In the genomic region with DNA sequence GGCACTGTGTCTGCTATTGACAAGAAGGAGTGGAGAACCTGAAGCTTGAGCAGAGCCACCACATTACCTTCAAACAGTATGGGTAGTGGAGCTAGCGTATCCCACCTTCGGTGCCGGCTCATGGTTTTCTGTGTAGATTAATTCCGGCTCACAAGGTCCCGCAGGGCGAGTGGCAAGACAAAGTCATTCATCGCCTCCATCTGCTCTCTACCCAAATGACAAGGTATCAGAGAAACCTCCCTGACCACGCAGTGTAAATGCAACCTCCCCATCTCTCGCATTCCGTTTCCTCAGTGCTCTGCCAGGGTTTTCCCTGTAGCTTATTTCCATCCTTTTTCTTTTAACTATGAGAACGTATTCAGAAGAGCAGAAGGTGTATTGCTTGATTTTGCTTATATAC, we compare ENCODE assay signal across 16 cellular contexts.
"Had no signal": no experiment of that assay in that cellular context is flagged by ENCODE, and none has a peak within 500 bp of the region (broad histone marks: within the 10 kb centered on the region; RNA-seq: fewer than 3 reads in every experiment).

No MANE protein-coding gene starts in this region.

- H3K27me3 Mint-ChIP-seq: activated CD4-positive, alpha-beta T cell treated with anti-CD3 and anti-CD28 coated beads, Interleukin-2, amount 10 ng/mL, durations not matched to agents 24 days and 14 days; activated naive CD8-positive, alpha-beta T cell treated with anti-CD3 and anti-CD28 coated beads, Interleukin-2, amount 10 ng/mL, durations not matched to agents 7 days and 5 days had no signal

- H3K27ac ChIP-seq: ascending aorta, cardiac muscle cell, coronary artery, gastroesophageal sphincter, neutrophil, right atrium auricular region, SJSA1, testis, WERI-Rb-1 had no signal

- H3K36me3 ChIP-seq: ascending aorta, cardiac muscle cell, gastroesophageal sphincter, neutrophil, right atrium auricular region, WERI-Rb-1 had no signal

- H3K36me3 Mint-ChIP-seq: stimulated activated effector memory CD8-positive, alpha-beta T cell treated with anti-CD3 and anti-CD28 coated beads, Interleukin-12 subunit alpha, Interleukin-12 subunit beta, amount 100 ng/mL, for 72 hours had no signal

- ATAC-seq: gastroesophageal sphincter; stimulated activated effector memory CD8-positive, alpha-beta T cell treated with anti-CD3 and anti-CD28 coated beads, Interleukin-12 subunit alpha, Interleukin-12 subunit beta, amount 100 ng/mL, for 72 hours had no signal

- H3K4me2 ChIP-seq: smooth muscle cell had no signal

- H3K4me3 ChIP-seq: ascending aorta, cardiac muscle cell, coronary artery, gastroesophageal sphincter, right atrium auricular region, SJSA1, smooth muscle cell, testis had no signal

- H3K27me3 ChIP-seq: ascending aorta, cardiac muscle cell, gastroesophageal sphincter, neutrophil, right atrium auricular region, SJSA1, testis had no signal

- H3K9me3 Mint-ChIP-seq: activated CD4-positive, alpha-beta T cell treated with anti-CD3 and anti-CD28 coated beads, Interleukin-2, amount 10 ng/mL, durations not matched to agents 24 days and 14 days; activated naive CD8-positive, alpha-beta T cell treated with anti-CD3 and anti-CD28 coated beads, Interleukin-2, amount 10 ng/mL, durations not matched to agents 7 days and 5 days; stimulated activated effector memory CD8-positive, alpha-beta T cell treated with anti-CD3 and anti-CD28 coated beads, Interleukin-12 subunit alpha, Interleukin-12 subunit beta, amount 100 ng/mL, for 72 hours had no signal

- DNase-seq: activated CD4-positive, alpha-beta T cell treated with anti-CD3 and anti-CD28 coated beads, Interleukin-2, amount 10 ng/mL, durations not matched to agents 24 days and 14 days; activated naive CD8-positive, alpha-beta T cell treated with anti-CD3 and anti-CD28 coated beads, Interleukin-2, amount 10 ng/mL, durations not matched to agents 7 days and 5 days; effector CD8-positive, alpha-beta T cell; left ventricle myocardium superior; mesenchymal stem cell; testis; WERI-Rb-1 had no signal

- H3K27ac Mint-ChIP-seq: activated CD4-positive, alpha-beta T cell treated with anti-CD3 and anti-CD28 coated beads, Interleukin-2, amount 10 ng/mL, durations not matched to agents 24 days and 14 days; activated naive CD8-positive, alpha-beta T cell treated with anti-CD3 and anti-CD28 coated beads, Interleukin-2, amount 10 ng/mL, durations not matched to agents 7 days and 5 days; stimulated activated effector memory CD8-positive, alpha-beta T cell treated with anti-CD3 and anti-CD28 coated beads, Interleukin-12 subunit alpha, Interleukin-12 subunit beta, amount 100 ng/mL, for 72 hours had no signal

- H3K4me3 Mint-ChIP-seq: activated CD4-positive, alpha-beta T cell treated with anti-CD3 and anti-CD28 coated beads, Interleukin-2, amount 10 ng/mL, durations not matched to agents 24 days and 14 days; activated naive CD8-positive, alpha-beta T cell treated with anti-CD3 and anti-CD28 coated beads, Interleukin-2, amount 10 ng/mL, durations not matched to agents 7 days and 5 days; stimulated activated effector memory CD8-positive, alpha-beta T cell treated with anti-CD3 and anti-CD28 coated beads, Interleukin-12 subunit alpha, Interleukin-12 subunit beta, amount 100 ng/mL, for 72 hours had no signal

- H3K9me3 ChIP-seq: ascending aorta, gastroesophageal sphincter, neutrophil, right atrium auricular region, SJSA1, testis had no signal
